ENCODE assay signal across 26 cellular contexts in genomic region chr4:137583650-137584049, GRCh38. TPM values are rescaled to one million over a fixed set of nuclear protein-coding genes. Genes with fewer than 3 reads are reported as not detected.
"Had no signal": no experiment of that assay in that cellular context is flagged by ENCODE, and none has a peak within 500 bp of the region (broad histone marks: within the 10 kb centered on the region; RNA-seq: fewer than 3 reads in every experiment).

No MANE protein-coding gene starts in this region.

- H3K27ac ChIP-seq: adrenal gland, body of pancreas, KMS-11 had no signal

- H3K4me1 ChIP-seq: adrenal gland, body of pancreas, Peyer's patch had no signal

- H3K4me3 ChIP-seq: adrenal gland, body of pancreas, Peyer's patch had no signal

- H3K27me3 ChIP-seq: adrenal gland, body of pancreas, Peyer's patch had no signal

- DNase-seq: activated CD4-positive, alpha-beta T cell treated with anti-CD3 and anti-CD28 coated beads, Interleukin-2, amount 10 ng/mL, durations not matched to agents 24 days and 14 days; activated CD4-positive, alpha-beta T cell treated with anti-CD3 and anti-CD28 coated beads, Interleukin-2, amount 50 U/mL, for 4 hours; activated CD8-positive, alpha-beta T cell treated with anti-CD3 and anti-CD28 coated beads, Interleukin-2, amount 10 ng/mL, durations not matched to agents 7 days and 5 days; activated gamma-delta T cell treated with Interleukin-2 at 50 U/mL for 16 hours; activated naive CD4-positive, alpha-beta T cell treated with anti-CD3 and anti-CD28 coated beads for 36 hours; activated T-cell treated with anti-CD3 and anti-CD28 coated beads, Interleukin-2, amount 50 U/mL, for 4 hours; adrenal gland; body of pancreas; caudate nucleus; NCI-H1092 treated with DMSO at 0.1 percent for 48 hours; NCI-H146; NCI-H187; NCI-H2029 treated with DMSO at 0.1 percent for 48 hours; NCI-H2107; NCI-H2171; NCI-H510A treated with DMSO at 0.1 percent for 48 hours; NCI-H526 treated with DMSO at 0.1 percent for 48 hours; NCI-H82; NK-92 treated with Interleukin-12 subunit alpha and Interleukin-12 subunit beta, amount 100 ng/mL, for 24 hours; PC-3; Peyer's patch; RPMI8226; SIG-M5 had no signal

- H3K9ac ChIP-seq: KMS-11 had no signal

- H3K4me2 ChIP-seq: KMS-11 had no signal

- ATAC-seq: activated CD8-positive, alpha-beta T cell treated with anti-CD3 and anti-CD28 coated beads, Interleukin-2, amount 10 ng/mL, durations not matched to agents 7 days and 5 days; activated naive CD4-positive, alpha-beta T cell treated with anti-CD3 and anti-CD28 coated beads, Interleukin-2, amount 50 U/mL, for 72 hours; activated T-cell treated with anti-CD3 and anti-CD28 coated beads, Interleukin-2, amount 50 U/mL, for 4 hours; body of pancreas; PC-3 had no signal

- H3K36me3 ChIP-seq: adrenal gland, Peyer's patch had no signal

- H3K9me3 ChIP-seq: adrenal gland, body of pancreas had no signal

RNA-seq across cellular contexts. Expression of gene PCDH18, which starts 51.4 kb away (rescaled TPM):
- total RNA-seq: activated CD4-positive, alpha-beta T cell treated with anti-CD3 and anti-CD28 coated beads, Interleukin-2, amount 10 ng/mL, durations not matched to agents 24 days and 14 days; activated CD8-positive, alpha-beta T cell treated with anti-CD3 and anti-CD28 coated beads, Interleukin-2, amount 10 ng/mL, durations not matched to agents 7 days and 5 days; activated T-helper 1 cell treated with anti-CD3 and anti-CD28 coated beads, Interleukin-12 subunit alpha, Interleukin-12 subunit beta, Interleukin-2, Interleukin-4 antibody, amounts not matched to agents 30 ng/mL and 10 ng/mL and 1 ng/mL, durations not matched to agents 14 hours and 24 hours and 36 hours had no signal
